ENCODE assay signal across 2 cellular contexts in genomic region chr19:38196245-38196837, GRCh38.
TF ChIP-seq lines count a peak whose summit lies in the region.

No MANE protein-coding gene starts in this region.

TF ChIP-seq in HEK293, 187 proteins besides CTCF, POLR2A, EP300 and RAD21 (continues in another document):
- TF ChIP-seq MEIS1 (CRISPR knock-in tag; IDR thresholded peaks at IDR 0.05; ENCODE audit: borderline replicate concordance), result no peak
- TF ChIP-seq ZBTB11 (tag by site-specific recombination; conservative IDR thresholded peaks at IDR 0.05; ENCODE audit: low read depth), result no peak
- no peak for TF ChIP-seq ELK4 (IDR thresholded peaks at IDR 0.05; ENCODE audit: borderline replicate concordance, low read depth, low read length)
- TF ChIP-seq ZNF10 (tag by site-specific recombination; IDR thresholded peaks at IDR 0.05), result no peak
- peak; percentile 40 for TF ChIP-seq KLF1 (tag by site-specific recombination; IDR thresholded peaks at IDR 0.05)
- no peak for TF ChIP-seq ZNF837 (tag by site-specific recombination; IDR thresholded peaks at IDR 0.05)
- TF ChIP-seq SETDB1 (IDR thresholded peaks at IDR 0.05; ENCODE audit: insufficient read length, low read length), result no peak
- peak; percentile 25 for TF ChIP-seq ZBTB26 (tag by site-specific recombination; optimal IDR thresholded peaks at IDR 0.05)
- peak; percentile 96 for TF ChIP-seq BCL11A (tag by site-specific recombination; IDR thresholded peaks at IDR 0.05; ENCODE audit: low read depth)
- no peak for TF ChIP-seq PRDM6 (tag by site-specific recombination; IDR thresholded peaks at IDR 0.05)
- TF ChIP-seq TRIM28 (IDR thresholded peaks at IDR 0.05; ENCODE audit: borderline replicate concordance, low read length), result no peak
- TF ChIP-seq ZNF843 (tag by site-specific recombination; IDR thresholded peaks at IDR 0.05), result no peak
- no peak for TF ChIP-seq ZNF391 (tag by site-specific recombination; IDR thresholded peaks at IDR 0.05; ENCODE audit: borderline replicate concordance, low read depth)
- TF ChIP-seq KLF8 (tag by site-specific recombination; IDR thresholded peaks at IDR 0.05), result peak; percentile 75; the same call in 1 of the 2 replicates
- no peak for TF ChIP-seq ZNF132 (tag by site-specific recombination; IDR thresholded peaks at IDR 0.05; ENCODE audit: borderline replicate concordance)
- no peak for TF ChIP-seq ZNF544 (tag by site-specific recombination; IDR thresholded peaks at IDR 0.05)
- TF ChIP-seq ATF2 (tag by site-specific recombination; IDR thresholded peaks at IDR 0.05; ENCODE audit: low read depth), result no peak
- TF ChIP-seq ZNF146 (tag by site-specific recombination; IDR thresholded peaks at IDR 0.05), result no peak
- TF ChIP-seq KLF7 (tag by site-specific recombination; IDR thresholded peaks at IDR 0.05; ENCODE audit: borderline replicate concordance), result no peak

TF ChIP-seq in H1, 55 proteins besides CTCF, POLR2A, EP300 and RAD21:
- no peak for TF ChIP-seq PHF8 (conservative IDR thresholded peaks at IDR 0.05; ENCODE audit: low read depth, low read length)
- TF ChIP-seq HDAC2 (IDR thresholded peaks at IDR 0.05; ENCODE audit: borderline replicate concordance in 1 of 2, low read depth in 2 of 2, low read length in 2 of 2), result no peak
- no peak for TF ChIP-seq CHD7 (IDR thresholded peaks at IDR 0.05; ENCODE audit: insufficient replicate concordance, low read length)
- TF ChIP-seq CBX5 (IDR thresholded peaks at IDR 0.05; ENCODE audit: low read depth, low read length), result no peak
- no peak for TF ChIP-seq JUN (IDR thresholded peaks at IDR 0.05; ENCODE audit: low read depth, low read length)
- TF ChIP-seq RXRA (IDR thresholded peaks at IDR 0.05; ENCODE audit: insufficient read depth, low read depth, low read length), result no peak
- no peak for TF ChIP-seq ATF3 (IDR thresholded peaks at IDR 0.05; ENCODE audit: insufficient read depth, low read depth, low read length)
